25 cellular contexts compared by ENCODE assay signal in genomic region chr1:119363162-119363561, GRCh38. TPM values are rescaled to one million over a fixed set of nuclear protein-coding genes. Genes with fewer than 3 reads are reported as not detected.
"Had no signal": no experiment of that assay in that cellular context is flagged by ENCODE, and none has a peak within 500 bp of the region (broad histone marks: within the 10 kb centered on the region; RNA-seq: fewer than 3 reads in every experiment).

No MANE protein-coding gene starts in this region.

- H3K4me1 ChIP-seq: SJSA1 had no signal

- H3K4me3 ChIP-seq: K562, SJSA1, SK-N-MC had no signal

- H3K4me3 Mint-ChIP-seq: IgD-negative memory B cell had no signal

- H3K9me3 ChIP-seq: SJSA1 had no signal

- H3K4me2 ChIP-seq: KMS-11 had no signal

- H3K9ac ChIP-seq: KMS-11 had no signal

- H3K27me3 ChIP-seq: SJSA1 had no signal

- H3K36me3 ChIP-seq: SJSA1 had no signal

- DNase-seq: MV-4-11, NCI-H1048, NCI-H1105, NCI-H1417, NCI-H1436 treated with DMSO at 0.1 percent for 48 hours, NCI-H1694, NCI-H187 treated with DMSO at 0.1 percent for 48 hours, NCI-H2081, NCI-H2107, NCI-H2227 treated with DMSO at 0.1 percent for 48 hours, NCI-H524, NCI-H526 treated with DMSO at 0.1 percent for 48 hours, NCI-H748 treated with DMSO at 0.1 percent for 48 hours, Right ventricle myocardium superior, RPMI8226, SIG-M5 had no signal

- H3K4me1 Mint-ChIP-seq: IgD-negative memory B cell had no signal

- ATAC-seq: K562 had no signal

- H3K27ac ChIP-seq: KMS-11, SJSA1, SK-N-MC had no signal

RNA-seq across cellular contexts. Expression of gene HAO2, which starts 5.4 kb away (rescaled TPM):
- total RNA-seq: HT1080, K562, LHCN-M2, MCF 10A, NCI-H460, Right ventricle myocardium superior, SJSA1 had no signal
- polyA plus RNA-seq: IgD-negative memory B cell, K562 had no signal

RNA-seq across cellular contexts. Expression of gene HSD3B2, which starts 51.8 kb away (rescaled TPM):
- total RNA-seq: HT1080, LHCN-M2, MCF 10A, NCI-H460, Right ventricle myocardium superior, SJSA1 had no signal
- polyA plus RNA-seq: IgD-negative memory B cell, K562 had no signal
